ENCODE assay signal across 20 cellular contexts in the genomic region with DNA sequence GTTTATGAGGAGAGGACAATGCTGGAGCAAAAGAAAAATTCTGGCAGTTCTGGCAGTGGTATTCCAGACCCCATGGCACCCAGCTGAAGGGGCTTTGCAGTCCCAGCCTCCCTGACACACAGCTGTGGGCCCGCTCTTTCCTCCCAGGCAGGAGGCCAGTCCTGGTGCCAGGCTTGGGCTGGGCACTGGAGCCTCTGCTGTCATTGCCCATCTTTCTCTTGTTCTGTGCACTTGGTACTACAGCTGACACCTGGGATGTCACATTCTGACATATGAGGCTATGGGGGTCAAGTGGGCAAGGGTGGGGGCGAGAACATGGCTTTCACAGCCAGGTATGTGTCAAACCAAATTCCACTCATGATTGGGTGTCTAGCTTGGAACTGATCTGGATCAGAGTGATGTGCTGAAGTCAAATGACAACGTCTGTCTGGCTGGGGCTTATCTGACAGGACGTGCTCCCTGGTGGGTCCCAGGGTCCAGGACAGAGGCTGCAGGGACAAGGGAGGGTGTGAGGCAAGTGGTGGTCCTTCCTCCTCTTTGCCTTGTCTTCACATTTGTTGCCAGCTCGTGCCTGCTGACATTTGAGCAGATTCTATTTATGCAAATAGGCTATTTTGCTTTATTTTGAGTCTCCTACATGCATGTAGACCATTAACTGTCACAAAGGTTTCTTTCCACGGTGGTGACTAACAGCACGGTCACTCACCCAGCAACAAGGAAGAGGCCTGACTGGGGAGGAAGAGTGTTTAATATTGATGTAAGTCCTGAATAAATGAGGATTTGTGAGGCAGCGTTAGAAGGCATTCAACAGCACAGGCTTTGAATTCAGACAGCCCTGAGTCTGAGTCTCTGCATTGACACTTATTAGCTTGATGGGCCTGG.
DNase-seq lines count a peak whose midpoint lies in the region; ATAC-seq, FAIRE-seq and TF ChIP-seq lines count a peak whose summit lies in the region.
"Had no signal": no experiment of that assay in that cellular context is flagged by ENCODE, and none has a peak within 500 bp of the region (broad histone marks: within the 10 kb centered on the region; RNA-seq: fewer than 3 reads in every experiment).

No MANE protein-coding gene starts in this region.

- DNase-seq in Right ventricle myocardium superior (peak; percentile 56), right atrium auricular region (ENCODE audit: low spot score) (no peak), bronchial epithelial cell (ENCODE audit: low read depth) (peak; percentile 7), right cardiac atrium (peak; percentile 46 to 78 (median 77)), retina (peak; percentile 21), GM12891 (ENCODE audit: insufficient read length, low spot score) (no peak)
- DNase-seq in activated CD4-positive, alpha-beta T cell treated with anti-CD3 and anti-CD28 coated beads, Interleukin-2, amount 50 U/mL, for 48 hours = no peak
- DNase-seq: DND-41, GDM1, KBM-7, NCI-H1092, NCI-H146, NCI-H2081, NCI-H510A treated with DMSO at 0.1 percent for 48 hours, SIG-M5 had no signal

- FAIRE-seq in bronchial epithelial cell (lab: Jason Lieb, UNC) = no peak
- no peak for FAIRE-seq in GM12891 (lab: Jason Lieb, UNC)
- FAIRE-seq: GM12878, GM18507 had no signal

- WGBS in right cardiac atrium = 48% methylated on average over 8 of the region's 8 CpGs

- no peak overlapping the region for H3K4me3 ChIP-seq in right atrium auricular region
- no peak overlapping the region for H3K4me3 ChIP-seq in bronchial epithelial cell (ENCODE audit: low read depth, low read length)
- H3K4me3 ChIP-seq in right cardiac atrium (ENCODE audit: low read length) = no peak overlapping the region
- H3K4me3 ChIP-seq: GM12878, HAP-1 had no signal

- H3K27me3 ChIP-seq in right atrium auricular region = no peaks in the 10 kb centered on the region
- H3K27me3 ChIP-seq in bronchial epithelial cell (ENCODE audit: control insufficient read depth, insufficient read depth, low read length) = no peaks in the 10 kb centered on the region
- no peaks in the 10 kb centered on the region for H3K27me3 ChIP-seq in right cardiac atrium (ENCODE audit: control insufficient read depth, insufficient read depth)

- ATAC-seq in Right ventricle myocardium superior (ENCODE audit: poor library complexity) (peak; percentile 89), right cardiac atrium (peak; percentile 95 to 97), GM18867 (IDR thresholded peaks at IDR 0.05; ENCODE audit: unreplicated experiment) (no peak)
- ATAC-seq: GM12878 had no signal

- TF ChIP-seq POLR2A in GM12891 (IDR thresholded peaks at IDR 0.05; ENCODE audit: low read depth, low read length) = no peak

- H3K36me3 ChIP-seq in right atrium auricular region = no peaks in the 10 kb centered on the region
- H3K36me3 ChIP-seq in bronchial epithelial cell (ENCODE audit: control insufficient read depth, insufficient read depth, low read length) = no peaks in the 10 kb centered on the region
- H3K36me3 ChIP-seq: HAP-1 had no signal

- H3K9me3 ChIP-seq in right atrium auricular region = peaks cover 0 to 6% of the 10 kb centered on the region in 2 donors
- no peaks in the 10 kb centered on the region for H3K9me3 ChIP-seq in right cardiac atrium (ENCODE audit: control insufficient read depth, low read length)

- no peak for TF ChIP-seq CTCF in right atrium auricular region (IDR thresholded peaks at IDR 0.05)
- no peak for TF ChIP-seq CTCF in bronchial epithelial cell (IDR thresholded peaks at IDR 0.05; ENCODE audit: insufficient read depth, low read length, severe bottlenecking)

- intact Hi-C loops in Right ventricle myocardium superior (cut with DNase I) = no loop called here
- intact Hi-C loops in right cardiac atrium (cut with DNase I) = no loop called here

- peaks cover 0 to 6% of the 10 kb centered on the region in 2 donors for H3K4me1 ChIP-seq in right atrium auricular region
- no peaks in the 10 kb centered on the region for H3K4me1 ChIP-seq in right cardiac atrium (ENCODE audit: control insufficient read depth, insufficient read depth, low read length)
- H3K4me1 ChIP-seq: HAP-1 had no signal

- H3K27ac ChIP-seq in right atrium auricular region (peak overlapping the region in 1 of 2 donors; percentile 29), right cardiac atrium (ENCODE audit: low read length) (no peak overlapping the region)
- H3K27ac ChIP-seq: C4-2B had no signal

TF ChIP-seq in GM12891, 5 proteins besides CTCF, POLR2A, EP300 and RAD21:
- TF ChIP-seq PAX5 (IDR thresholded peaks at IDR 0.05; ENCODE audit: insufficient read depth, low read length, severe bottlenecking) (no peak), POLR2AphosphoS5 (IDR thresholded peaks at IDR 0.05; ENCODE audit: low read depth, low read length) (no peak), POU2F2 (IDR thresholded peaks at IDR 0.05; ENCODE audit: low read depth, low read length) (no peak), TAF1 (IDR thresholded peaks at IDR 0.05; ENCODE audit: low read depth, low read length) (no peak), SPI1 (IDR thresholded peaks at IDR 0.05; ENCODE audit: low read depth, low read length) (no peak)

Comparison
In these comparisons a context has a peak if more than half of its experiments do, and no peak if none do; other contexts are left out.
1. DNase-seq: peak in Right ventricle myocardium superior (single experiment), bronchial epithelial cell (single experiment), right cardiac atrium (3 of 3) and retina (single experiment); none in right atrium auricular region (single experiment), activated CD4-positive, alpha-beta T cell treated with anti-CD3 and anti-CD28 coated beads, Interleukin-2, amount 50 U/mL, for 48 hours (0 of 2) and GM12891 (single experiment).